ENCODE assay signal across 8 cellular contexts in genomic region chr2:160109939-160110673, GRCh38. TPM values are rescaled to one million over a fixed set of nuclear protein-coding genes. Genes with fewer than 3 reads are reported as not detected.
DNase-seq lines count a peak whose midpoint lies in the region; ATAC-seq and TF ChIP-seq lines count a peak whose summit lies in the region.

No MANE protein-coding gene starts in this region.

- H3K9me3 ChIP-seq in DND-41 (ENCODE audit: insufficient read depth, low read length, severe bottlenecking) (no peaks in the 10 kb centered on the region), OCI-LY3 (ENCODE audit: insufficient read depth, low read length) (no peaks in the 10 kb centered on the region), osteoblast (ENCODE audit: low read depth, low read length) (no peaks in the 10 kb centered on the region), vagina (no peaks in the 10 kb centered on the region)

- H4K20me1 ChIP-seq in DND-41 (ENCODE audit: insufficient read depth, low read length) (no peaks in the 10 kb centered on the region), OCI-LY3 (ENCODE audit: insufficient read depth, low read length) (no peaks in the 10 kb centered on the region), osteoblast (ENCODE audit: insufficient read depth, low read length) (no peaks in the 10 kb centered on the region)

- ATAC-seq in DND-41 (ENCODE audit: insufficient read depth, low read depth) = peak; percentile 99
- peak; percentile 73 for ATAC-seq in GM21447 (IDR thresholded peaks at IDR 0.05; ENCODE audit: unreplicated experiment)

- H3K4me3 ChIP-seq in DND-41 (ENCODE audit: low read depth in 1 of 2, low read length in 2 of 2) (no peak overlapping the region), OCI-LY3 (ENCODE audit: low read length) (no peak overlapping the region), foreskin fibroblast (ENCODE audit: low read depth in 1 of 2, low read length in 2 of 2) (no peak overlapping the region), osteoblast (ENCODE audit: insufficient read depth, low read length) (no peak overlapping the region), vagina (no peak overlapping the region)

- H3K27ac Mint-ChIP-seq in activated T-helper 2 cell treated with anti-CD3 and anti-CD28 coated beads, Interferon-gamma antibody, Interleukin-2, Interleukin-4, amounts not matched to agents 10 μg/mL and 5 μg/mL and 100 μg/mL, durations not matched to agents 14 hours and 24 hours and 36 hours = no peak overlapping the region

- H3K4me3 Mint-ChIP-seq in activated T-helper 2 cell treated with anti-CD3 and anti-CD28 coated beads, Interferon-gamma antibody, Interleukin-2, Interleukin-4, amounts not matched to agents 10 μg/mL and 5 μg/mL and 100 μg/mL, durations not matched to agents 14 hours and 24 hours and 36 hours (ENCODE audit: low read depth) = no peak overlapping the region

- DNase-seq in DND-41 = peak; percentile 78
- peak in 39 of 76 experiments; percentile 0 to 62 (median 16) for DNase-seq in HUDEP-2 (lab: John Stamatoyannopoulos, UW; ENCODE audit: unreplicated experiment in 76 of 76)
- peak; percentile 14 for DNase-seq in activated T-helper 2 cell treated with anti-CD3 and anti-CD28 coated beads, Interferon-gamma antibody, Interleukin-2, Interleukin-4, amounts not matched to agents 10 μg/mL and 5 μg/mL and 100 μg/mL, durations not matched to agents 14 hours and 24 hours and 36 hours (ENCODE audit: low spot score)
- peak; percentile 75 to 93 for DNase-seq in foreskin fibroblast
- DNase-seq in osteoblast (ENCODE audit: insufficient read length, low spot score, missing footprints) = peak; percentile 78
- no peak for DNase-seq in vagina (ENCODE audit: extremely low spot score in 2 of 2)

- H3K27ac ChIP-seq in DND-41 (ENCODE audit: low read length) (peak overlapping the region; percentile 58), OCI-LY3 (ENCODE audit: low read length) (no peak overlapping the region), osteoblast (ENCODE audit: low read depth, low read length) (no peak overlapping the region), vagina (peak overlapping the region; percentile 56)

- H3K36me3 ChIP-seq in DND-41 (ENCODE audit: insufficient read depth, low read length) (no peaks in the 10 kb centered on the region), OCI-LY3 (replicated peaks; ENCODE audit: low read depth, low read length) (no peaks in the 10 kb centered on the region), osteoblast (ENCODE audit: insufficient read depth, low read length) (no peaks in the 10 kb centered on the region), vagina (no peaks in the 10 kb centered on the region)

- no peaks in the 10 kb centered on the region for H3K4me1 Mint-ChIP-seq in activated T-helper 2 cell treated with anti-CD3 and anti-CD28 coated beads, Interferon-gamma antibody, Interleukin-2, Interleukin-4, amounts not matched to agents 10 μg/mL and 5 μg/mL and 100 μg/mL, durations not matched to agents 14 hours and 24 hours and 36 hours (ENCODE audit: low read depth)

- H3K9me3 Mint-ChIP-seq in activated T-helper 2 cell treated with anti-CD3 and anti-CD28 coated beads, Interferon-gamma antibody, Interleukin-2, Interleukin-4, amounts not matched to agents 10 μg/mL and 5 μg/mL and 100 μg/mL, durations not matched to agents 14 hours and 24 hours and 36 hours = no peaks in the 10 kb centered on the region

- H3K36me3 Mint-ChIP-seq in activated T-helper 2 cell treated with anti-CD3 and anti-CD28 coated beads, Interferon-gamma antibody, Interleukin-2, Interleukin-4, amounts not matched to agents 10 μg/mL and 5 μg/mL and 100 μg/mL, durations not matched to agents 14 hours and 24 hours and 36 hours (ENCODE audit: low read depth) = no peaks in the 10 kb centered on the region

- H3K4me1 ChIP-seq in DND-41 (ENCODE audit: insufficient read depth, low read length) = peaks cover 8% of the 10 kb centered on the region
- peaks cover 25% of the 10 kb centered on the region for H3K4me1 ChIP-seq in OCI-LY3 (ENCODE audit: low read length)
- H3K4me1 ChIP-seq in osteoblast (ENCODE audit: insufficient read depth, low read length) = no peaks in the 10 kb centered on the region
- H3K4me1 ChIP-seq in vagina = peaks cover 5% of the 10 kb centered on the region

- no peaks in the 10 kb centered on the region for H3K27me3 ChIP-seq in DND-41 (ENCODE audit: insufficient read depth, low read length, poor library complexity)
- H3K27me3 ChIP-seq in OCI-LY3 (ENCODE audit: low read depth, low read length) = peaks cover 39% of the 10 kb centered on the region
- H3K27me3 ChIP-seq in osteoblast (ENCODE audit: insufficient read depth, low read length) = no peaks in the 10 kb centered on the region
- H3K27me3 ChIP-seq in vagina = no peaks in the 10 kb centered on the region

- H3K9ac ChIP-seq in DND-41 (ENCODE audit: low read depth, low read length) = no peak overlapping the region
- no peak overlapping the region for H3K9ac ChIP-seq in OCI-LY3 (ENCODE audit: low read length)

- no peak for TF ChIP-seq POLR2A in vagina (IDR thresholded peaks at IDR 0.05)

- H2AFZ ChIP-seq in DND-41 (ENCODE audit: low read depth, low read length) (peak overlapping the region; percentile 25; the same call in 1 of the 2 replicates), OCI-LY3 (ENCODE audit: low read depth, low read length) (no peak overlapping the region), osteoblast (ENCODE audit: low read length) (peak overlapping the region; percentile 42)

- peaks cover 3% of the 10 kb centered on the region for H3K27me3 Mint-ChIP-seq in activated T-helper 2 cell treated with anti-CD3 and anti-CD28 coated beads, Interferon-gamma antibody, Interleukin-2, Interleukin-4, amounts not matched to agents 10 μg/mL and 5 μg/mL and 100 μg/mL, durations not matched to agents 14 hours and 24 hours and 36 hours (ENCODE audit: low read depth)

- intact Hi-C loops in activated T-helper 2 cell treated with anti-CD3 and anti-CD28 coated beads, Interferon-gamma antibody, Interleukin-2, Interleukin-4, amounts not matched to agents 10 μg/mL and 5 μg/mL and 100 μg/mL, durations not matched to agents 14 hours and 24 hours and 36 hours (cut with micrococcal nuclease) = loop anchor here (1.0 kb wide), 2 partner anchors 100 to 884 kb away; no protein-coding TSS in a partner anchor
- intact Hi-C loops in vagina (cut with DNase I) = loop anchor here (5.0 kb wide), 1 partner anchor 877 kb away; no protein-coding TSS in a partner anchor

- TF ChIP-seq CTCF in DND-41 (IDR thresholded peaks at IDR 0.05; ENCODE audit: borderline replicate concordance, extremely low read depth, low read length, poor library complexity, severe bottlenecking) = peak; percentile 82
- peak; percentile 89 for TF ChIP-seq CTCF in OCI-LY3 (IDR thresholded peaks at IDR 0.05; ENCODE audit: low read depth, low read length)
- peak; percentile 73 for TF ChIP-seq CTCF in foreskin fibroblast (IDR thresholded peaks at IDR 0.05; ENCODE audit: low read depth, low read length)
- TF ChIP-seq CTCF in osteoblast (IDR thresholded peaks at IDR 0.05; ENCODE audit: extremely low read depth, low read depth, low read length) = peak; percentile 89
- peak; percentile 69 to 86 (median 71) for TF ChIP-seq CTCF in vagina (IDR thresholded peaks at IDR 0.05)

- H3K4me2 ChIP-seq in DND-41 (ENCODE audit: insufficient read depth, low read length) (no peak overlapping the region), OCI-LY3 (ENCODE audit: low read length) (peak overlapping the region; percentile 39), osteoblast (ENCODE audit: insufficient read depth, low read length) (no peak overlapping the region)

- H3K79me2 ChIP-seq in DND-41 (ENCODE audit: insufficient read depth, low read length) (no peaks in the 10 kb centered on the region), OCI-LY3 (ENCODE audit: low read length) (no peaks in the 10 kb centered on the region), osteoblast (ENCODE audit: insufficient read depth, low read length) (no peaks in the 10 kb centered on the region)

RNA-seq across cellular contexts. Expression of gene PLA2R1, which starts 47.7 kb away (rescaled TPM):
- not detected in 2 replicates for total RNA-seq in activated T-helper 2 cell treated with anti-CD3 and anti-CD28 coated beads, Interferon-gamma antibody, Interleukin-2, Interleukin-4, amounts not matched to agents 10 μg/mL and 5 μg/mL and 100 μg/mL, durations not matched to agents 14 hours and 24 hours and 36 hours
- total RNA-seq in osteoblast (19.2 and 19.9 TPM in 2 replicates), vagina (24.3 TPM)

Comparison
In these comparisons a context has a peak if more than half of its experiments do, and no peak if none do; other contexts are left out.
1. DNase-seq: peak in DND-41 (single experiment), HUDEP-2 (39 of 76), activated T-helper 2 cell treated with anti-CD3 and anti-CD28 coated beads, Interferon-gamma antibody, Interleukin-2, Interleukin-4, amounts not matched to agents 10 μg/mL and 5 μg/mL and 100 μg/mL, durations not matched to agents 14 hours and 24 hours and 36 hours (single experiment), foreskin fibroblast (2 of 2) and osteoblast (single experiment); none in vagina (0 of 2).
2. H3K27ac ChIP-seq: peak in DND-41 (single experiment) and vagina (single experiment); none in OCI-LY3 (single experiment) and osteoblast (single experiment).
3. RNA of gene PLA2R1, which starts 47.7 kb away (total RNA-seq): 24.3 TPM in vagina (single experiment) and 19.2 to 19.9 TPM in osteoblast; not detected in activated T-helper 2 cell treated with anti-CD3 and anti-CD28 coated beads, Interferon-gamma antibody, Interleukin-2, Interleukin-4, amounts not matched to agents 10 μg/mL and 5 μg/mL and 100 μg/mL, durations not matched to agents 14 hours and 24 hours and 36 hours; every median in the first group is over 10 times any median in the second.
4. Peak in every context shown above with its lines, with median percentiles within 50 percentile points of each other: CTCF ChIP-seq.